Comparison of ENCODE assay signal across 18 cellular contexts in the genomic region with DNA sequence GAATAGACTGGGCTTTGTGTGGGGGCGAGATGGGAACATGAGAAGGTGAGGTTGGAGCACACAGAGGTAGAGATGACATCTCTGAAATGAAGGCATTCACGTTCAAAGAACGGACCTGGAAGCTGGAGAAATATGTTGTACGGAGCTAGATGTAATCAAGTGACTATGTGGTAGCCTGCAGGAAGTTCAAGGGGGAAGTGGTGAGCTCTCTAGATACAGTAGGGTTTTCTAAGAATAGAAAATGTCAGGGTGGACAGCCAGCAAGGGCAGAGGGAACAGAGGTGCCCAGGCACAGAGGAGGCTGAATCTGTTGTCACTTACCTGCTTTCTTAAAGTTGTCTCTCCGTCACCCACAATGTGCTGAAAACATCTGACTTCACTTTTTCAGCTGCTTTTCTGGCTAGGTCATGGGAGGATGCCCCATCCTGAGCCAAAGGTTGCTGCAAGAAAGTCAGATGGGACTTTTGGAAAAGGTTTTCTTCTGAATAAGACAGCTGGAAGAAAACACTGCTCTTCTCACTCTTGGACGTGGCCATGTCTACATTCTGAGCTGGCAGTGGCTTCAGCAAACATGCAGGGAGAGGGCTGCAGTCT.
A peak's percentile ranks its signal among the peaks of the same experiment; 100 is the strongest.
DNase-seq lines count a peak whose midpoint lies in the region; ATAC-seq and TF ChIP-seq lines count a peak whose summit lies in the region.
"Had no signal": no experiment of that assay in that cellular context is flagged by ENCODE, and none has a peak within 500 bp of the region (broad histone marks: within the 10 kb centered on the region; RNA-seq: fewer than 3 reads in every experiment).

No MANE protein-coding gene starts in this region.

- H3K27me3 ChIP-seq in transverse colon, result peaks cover 22% of the 10 kb centered on the region
- H3K27me3 ChIP-seq: hepatocyte, vagina had no signal

- no peak for TF ChIP-seq POLR2A in transverse colon (IDR thresholded peaks at IDR 0.05)

- no peak overlapping the region for H3K27ac ChIP-seq in transverse colon
- H3K27ac ChIP-seq: hepatocyte, pancreas, vagina had no signal

- peak overlapping the region; percentile 40 to 69 for H3K4me3 Mint-ChIP-seq in effector memory CD8-positive, alpha-beta T cell
- peak overlapping the region; percentile 37 for H3K4me3 Mint-ChIP-seq in stimulated activated effector memory CD8-positive, alpha-beta T cell treated with anti-CD3 and anti-CD28 coated beads, Interleukin-12 subunit alpha, Interleukin-12 subunit beta, amount 100 ng/mL, for 72 hours
- H3K4me3 Mint-ChIP-seq: activated CD4-positive, alpha-beta T cell treated with anti-CD3 and anti-CD28 coated beads for 36 hours; H9 had no signal

- no peaks in the 10 kb centered on the region for H3K9me3 ChIP-seq in transverse colon
- H3K9me3 ChIP-seq: pancreas, vagina had no signal

- intact Hi-C loops in transverse colon (cut with DNase I; ENCODE audit: low total_unique reads), result no loop called here

- no peak for TF ChIP-seq CTCF in transverse colon (IDR thresholded peaks at IDR 0.05)

- H3K4me1 ChIP-seq in transverse colon, result peaks cover 0 to 6% (median 0%) of the 10 kb centered on the region in 4 donors
- H3K4me1 ChIP-seq: pancreas, vagina had no signal

- H3K36me3 ChIP-seq in transverse colon, result no peaks in the 10 kb centered on the region
- H3K36me3 ChIP-seq: pancreas, vagina had no signal

- H3K36me3 Mint-ChIP-seq in effector memory CD8-positive, alpha-beta T cell (ENCODE audit: insufficient read depth), result no peaks in the 10 kb centered on the region
- no peaks in the 10 kb centered on the region for H3K36me3 Mint-ChIP-seq in stimulated activated effector memory CD8-positive, alpha-beta T cell treated with anti-CD3 and anti-CD28 coated beads, Interleukin-12 subunit alpha, Interleukin-12 subunit beta, amount 100 ng/mL, for 72 hours

- peak; percentile 13 for DNase-seq in activated CD8-positive, alpha-beta memory T cell treated with anti-CD3 and anti-CD28 coated beads, Interleukin-2, amount 50 U/mL, for 48 hours
- DNase-seq in activated CD8-positive, alpha-beta memory T cell treated with anti-CD3 and anti-CD28 coated beads for 24 hours, result no peak
- peak; percentile 51 to 79 for DNase-seq in NOMO-1 (lab: John Stamatoyannopoulos, UW; ENCODE audit: unreplicated experiment in 2 of 2)
- no peak for DNase-seq in effector memory CD8-positive, alpha-beta T cell
- peak in 1 of 2 donors; percentile 46 for DNase-seq in stimulated activated effector memory CD8-positive, alpha-beta T cell treated with anti-CD3 and anti-CD28 coated beads, Interleukin-12 subunit alpha, Interleukin-12 subunit beta, amount 100 ng/mL, for 72 hours (ENCODE audit: low spot score in 2 of 2)
- no peak for DNase-seq in transverse colon
- no peak for DNase-seq in mucosa of gallbladder (ENCODE audit: low spot score)
- DNase-seq: activated CD4-positive, alpha-beta T cell treated with anti-CD3 and anti-CD28 coated beads for 36 hours; activated naive CD4-positive, alpha-beta T cell; mammary epithelial cell; NCI-H1417 treated with DMSO at 0.1 percent for 48 hours; NCI-H524; pancreas; stimulated activated CD8-positive, alpha-beta memory T cell treated with anti-CD3 and anti-CD28 coated beads, Interleukin-4, amount 100 ng/mL, for 48 hours had no signal

- peaks cover 17% of the 10 kb centered on the region in 2 donors for H3K4me1 Mint-ChIP-seq in effector memory CD8-positive, alpha-beta T cell (ENCODE audit: low read depth in 2 of 2)
- H3K4me1 Mint-ChIP-seq in stimulated activated effector memory CD8-positive, alpha-beta T cell treated with anti-CD3 and anti-CD28 coated beads, Interleukin-12 subunit alpha, Interleukin-12 subunit beta, amount 100 ng/mL, for 72 hours, result peaks cover 20% of the 10 kb centered on the region

- no peak for TF ChIP-seq EP300 in transverse colon (IDR thresholded peaks at IDR 0.05; ENCODE audit: low read depth)

- H3K27ac Mint-ChIP-seq in effector memory CD8-positive, alpha-beta T cell, result peak overlapping the region; percentile 68 to 75
- peak overlapping the region; percentile 53 for H3K27ac Mint-ChIP-seq in stimulated activated effector memory CD8-positive, alpha-beta T cell treated with anti-CD3 and anti-CD28 coated beads, Interleukin-12 subunit alpha, Interleukin-12 subunit beta, amount 100 ng/mL, for 72 hours
- H3K27ac Mint-ChIP-seq: activated CD4-positive, alpha-beta T cell treated with anti-CD3 and anti-CD28 coated beads for 36 hours; H9 had no signal

- ATAC-seq in effector memory CD8-positive, alpha-beta T cell (replicated peaks), result peak; percentile 72
- ATAC-seq in stimulated activated effector memory CD8-positive, alpha-beta T cell treated with anti-CD3 and anti-CD28 coated beads, Interleukin-12 subunit alpha, Interleukin-12 subunit beta, amount 100 ng/mL, for 72 hours, result peak; percentile 49
- ATAC-seq in HG03025 (IDR thresholded peaks at IDR 0.05; ENCODE audit: low FRiP score, unreplicated experiment), result no peak
- ATAC-seq: activated CD4-positive, alpha-beta T cell treated with anti-CD3 and anti-CD28 coated beads for 36 hours had no signal

- no peaks in the 10 kb centered on the region for H3K9me3 Mint-ChIP-seq in effector memory CD8-positive, alpha-beta T cell
- H3K9me3 Mint-ChIP-seq in stimulated activated effector memory CD8-positive, alpha-beta T cell treated with anti-CD3 and anti-CD28 coated beads, Interleukin-12 subunit alpha, Interleukin-12 subunit beta, amount 100 ng/mL, for 72 hours, result no peaks in the 10 kb centered on the region
- H3K9me3 Mint-ChIP-seq: H9 had no signal

- 54 to 85% methylated on average over 5 to 6 of the region's 6 CpGs for WGBS in transverse colon (ENCODE audit: low coverage in 1 of 2), 2 donors

- in situ Hi-C loops in transverse colon (cut with MboI; ENCODE audit: low pct_ligation_motif_present in 1 of 4, low pct_unique_long_range_greater_than_20kb in 1 of 4, low sequenced_read_pairs in 3 of 4), result loop anchor here in 1 of 4 donors (25.0 kb wide), 1 partner anchor 96 kb away; no protein-coding TSS in a partner anchor

- no peak overlapping the region for H3K4me3 ChIP-seq in transverse colon
- H3K4me3 ChIP-seq: hepatocyte, pancreas, vagina had no signal

- peaks cover 22 to 76% of the 10 kb centered on the region in 2 donors for H3K27me3 Mint-ChIP-seq in effector memory CD8-positive, alpha-beta T cell

Comparison
In these comparisons a context has a peak if more than half of its experiments do, and no peak if none do; other contexts are left out.
1. DNase-seq: peak in activated CD8-positive, alpha-beta memory T cell treated with anti-CD3 and anti-CD28 coated beads, Interleukin-2, amount 50 U/mL, for 48 hours (single experiment) and NOMO-1 (2 of 2); none in activated CD8-positive, alpha-beta memory T cell treated with anti-CD3 and anti-CD28 coated beads for 24 hours (single experiment), effector memory CD8-positive, alpha-beta T cell (0 of 3), transverse colon (single experiment) and mucosa of gallbladder (single experiment).